Comparison of ENCODE assay signal across 16 cellular contexts in the genomic region with DNA sequence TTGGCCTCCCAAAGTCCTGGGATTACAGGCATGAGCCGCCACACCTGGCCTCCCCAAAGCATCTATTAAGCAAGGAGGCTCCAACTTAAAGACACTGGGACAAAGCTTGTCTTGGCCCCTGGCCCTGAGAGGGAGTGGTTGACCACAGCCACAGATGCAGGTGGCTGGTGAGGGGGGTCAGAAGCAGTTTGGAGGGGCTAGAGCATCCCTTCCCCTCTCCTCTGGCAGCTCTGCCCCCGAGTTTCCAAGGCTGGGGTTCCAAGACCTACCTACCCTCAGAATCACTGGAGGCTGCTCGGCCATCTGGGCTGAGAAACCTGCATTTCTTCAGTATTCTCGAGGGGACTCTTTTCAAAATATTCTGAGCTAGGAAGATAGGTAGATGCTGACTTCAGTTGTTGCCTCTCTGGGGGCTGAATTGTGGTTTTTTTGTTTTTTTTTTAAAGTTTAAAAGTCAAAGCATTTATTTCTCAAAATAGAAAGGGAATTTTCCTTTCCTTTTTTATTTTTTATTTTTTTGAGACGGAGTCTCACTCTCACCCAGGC. TPM values are rescaled to one million over a fixed set of nuclear protein-coding genes. Genes with fewer than 3 reads are reported as not detected.
DNase-seq lines count a peak whose midpoint lies in the region; ATAC-seq and TF ChIP-seq lines count a peak whose summit lies in the region.
"Had no signal": no experiment of that assay in that cellular context is flagged by ENCODE, and none has a peak within 500 bp of the region (broad histone marks: within the 10 kb centered on the region; RNA-seq: fewer than 3 reads in every experiment).

No MANE protein-coding gene starts in this region.

- H3K4me3 Mint-ChIP-seq in CD4-positive, alpha-beta memory T cell = peak overlapping the region in 2 of 8 donors; percentile 25 to 70
- no peak overlapping the region for H3K4me3 Mint-ChIP-seq in activated CD8-positive, alpha-beta T cell treated with anti-CD3 and anti-CD28 coated beads, Interleukin-2, amount 10 ng/mL, durations not matched to agents 7 days and 5 days
- peak overlapping the region in 6 of 10 donors; percentile 15 to 54 (median 42) for H3K4me3 Mint-ChIP-seq in naive thymus-derived CD8-positive, alpha-beta T cell
- H3K4me3 Mint-ChIP-seq: CD8-positive, alpha-beta memory T cell had no signal

- CTCF ChIA-PET in CD4-positive, alpha-beta memory T cell (lab: Charles Lee; ENCODE audit: partially characterized antibody) = interaction anchor here (1.3 to 1.7 kb wide), 2 partner anchors 13 to 14 kb away, joined by 3 to 6 read pairs; no protein-coding TSS in a partner anchor
- CTCF ChIA-PET in activated CD8-positive, alpha-beta T cell treated with anti-CD3 and anti-CD28 coated beads, Interleukin-2, amount 10 ng/mL, durations not matched to agents 7 days and 5 days (lab: Charles Lee) = interaction anchor here (0.9 to 3.8 kb wide), 6 partner anchors 9 to 31 kb away, joined by 3 to 13 read pairs (median 4); no protein-coding TSS in a partner anchor
- CTCF ChIA-PET in GM10248 (lab: Yijun Ruan, JAX) = interaction anchor here (1.2 to 3.0 kb wide), 4 partner anchors 9 to 30 kb away, joined by 3 to 10 read pairs (median 6); no protein-coding TSS in a partner anchor

- no peak overlapping the region for H3K9ac ChIP-seq in BLaER1
- H3K9ac ChIP-seq: KMS-11 had no signal

- no peaks in the 10 kb centered on the region for H4K20me1 ChIP-seq in BLaER1

- peak overlapping the region; percentile 71 for H3K27ac ChIP-seq in BLaER1
- H3K27ac ChIP-seq in CD4-positive, alpha-beta memory T cell (ENCODE audit: low read depth, low read length) = no peak overlapping the region
- H3K27ac ChIP-seq: KMS-11, prostate gland, transverse colon had no signal

- no peaks in the 10 kb centered on the region for H3K36me3 ChIP-seq in BLaER1
- no peaks in the 10 kb centered on the region for H3K36me3 ChIP-seq in CD4-positive, alpha-beta memory T cell (ENCODE audit: insufficient read depth, low read length)
- H3K36me3 ChIP-seq: prostate gland, transverse colon had no signal

- H3K27me3 Mint-ChIP-seq in CD4-positive, alpha-beta memory T cell = no peaks in the 10 kb centered on the region
- H3K27me3 Mint-ChIP-seq in activated CD8-positive, alpha-beta T cell treated with anti-CD3 and anti-CD28 coated beads, Interleukin-2, amount 10 ng/mL, durations not matched to agents 7 days and 5 days (ENCODE audit: low read depth) = no peaks in the 10 kb centered on the region
- H3K27me3 Mint-ChIP-seq in naive thymus-derived CD8-positive, alpha-beta T cell = no peaks in the 10 kb centered on the region

- no peak for DNase-seq in CD4-positive, alpha-beta memory T cell
- no peak for DNase-seq in activated CD8-positive, alpha-beta T cell treated with anti-CD3 and anti-CD28 coated beads, Interleukin-2, amount 10 ng/mL, durations not matched to agents 7 days and 5 days
- DNase-seq in naive thymus-derived CD8-positive, alpha-beta T cell = no peak
- DNase-seq in GM10248 (ENCODE audit: extremely low spot score) = no peak
- no peak for DNase-seq in NCI-H510A (lab: John Stamatoyannopoulos, UW)
- DNase-seq in NCI-H774 (lab: John Stamatoyannopoulos, UW) = no peak
- DNase-seq in NCI-H1105 treated with DMSO at 0.1 percent for 48 hours (lab: John Stamatoyannopoulos, UW) = no peak
- DNase-seq: amniotic stem cell; CD8-positive, alpha-beta memory T cell; islet precursor cell; NCI-H1694; NCI-H524 treated with DMSO at 0.1 percent for 48 hours; transverse colon had no signal

- H3K27me3 ChIP-seq in BLaER1 = no peaks in the 10 kb centered on the region
- H3K27me3 ChIP-seq in CD4-positive, alpha-beta memory T cell (ENCODE audit: insufficient read depth, low read length) = no peaks in the 10 kb centered on the region
- H3K27me3 ChIP-seq: transverse colon had no signal

- ATAC-seq in activated CD8-positive, alpha-beta T cell treated with anti-CD3 and anti-CD28 coated beads, Interleukin-2, amount 10 ng/mL, durations not matched to agents 7 days and 5 days = no peak
- ATAC-seq in naive thymus-derived CD8-positive, alpha-beta T cell = peak; percentile 32 to 58

- POLR2A ChIA-PET in CD4-positive, alpha-beta memory T cell (lab: Charles Lee; ENCODE audit: partially characterized antibody) = interaction anchor here (0.6 to 21.8 kb wide), 5 partner anchors 9 to 58 kb away, joined by 3 to 368 read pairs (median 4); no protein-coding TSS in a partner anchor
- POLR2A ChIA-PET in activated CD8-positive, alpha-beta T cell treated with anti-CD3 and anti-CD28 coated beads, Interleukin-2, amount 10 ng/mL, durations not matched to agents 7 days and 5 days (lab: Charles Lee) = interaction anchor here (0.6 to 7.1 kb wide), 5 partner anchors 9 to 91 kb away, joined by 3 to 45 read pairs (median 4); no protein-coding TSS in a partner anchor
- POLR2A ChIA-PET in naive thymus-derived CD8-positive, alpha-beta T cell (lab: Charles Lee) = interaction anchor here (0.6 to 15.6 kb wide), 6 partner anchors 9 to 75 kb away, joined by 3 to 292 read pairs (median 6); a partner anchor contains a TSS
- POLR2A ChIA-PET in GM10248 (lab: Yijun Ruan, JAX) = interaction anchor here (0.6 kb wide), 1 partner anchor 34 kb away, joined by 3 read pairs; no protein-coding TSS in a partner anchor

- peak overlapping the region; percentile 86 for H3K4me2 ChIP-seq in BLaER1
- H3K4me2 ChIP-seq: KMS-11 had no signal

- H3K9me3 Mint-ChIP-seq in CD4-positive, alpha-beta memory T cell = no peaks in the 10 kb centered on the region
- no peaks in the 10 kb centered on the region for H3K9me3 Mint-ChIP-seq in activated CD8-positive, alpha-beta T cell treated with anti-CD3 and anti-CD28 coated beads, Interleukin-2, amount 10 ng/mL, durations not matched to agents 7 days and 5 days (ENCODE audit: insufficient read depth)
- H3K9me3 Mint-ChIP-seq in naive thymus-derived CD8-positive, alpha-beta T cell = no peaks in the 10 kb centered on the region
- H3K9me3 Mint-ChIP-seq: CD8-positive, alpha-beta memory T cell had no signal

- peaks cover 95% of the 10 kb centered on the region for H3K4me1 ChIP-seq in BLaER1
- H3K4me1 ChIP-seq in CD4-positive, alpha-beta memory T cell (ENCODE audit: insufficient read depth, low read length) = peaks cover 56% of the 10 kb centered on the region

- no peak overlapping the region for H3K4me3 ChIP-seq in BLaER1
- no peak overlapping the region for H3K4me3 ChIP-seq in CD4-positive, alpha-beta memory T cell (ENCODE audit: low read length in 2 of 2)
- H3K4me3 ChIP-seq: prostate gland, transverse colon had no signal

- TF ChIP-seq CTCF in GM10248 (IDR thresholded peaks at IDR 0.05; ENCODE audit: control extremely low read depth, extremely low read depth, low read depth, missing control alignments) = no peak

- peaks cover 30 to 69% (median 49%) of the 10 kb centered on the region in 4 donors for H3K4me1 Mint-ChIP-seq in CD4-positive, alpha-beta memory T cell
- H3K4me1 Mint-ChIP-seq in activated CD8-positive, alpha-beta T cell treated with anti-CD3 and anti-CD28 coated beads, Interleukin-2, amount 10 ng/mL, durations not matched to agents 7 days and 5 days (ENCODE audit: low read depth) = peaks cover 77% of the 10 kb centered on the region
- peaks cover 44 to 83% (median 66%) of the 10 kb centered on the region in 4 donors for H3K4me1 Mint-ChIP-seq in naive thymus-derived CD8-positive, alpha-beta T cell

- no peaks in the 10 kb centered on the region for H3K36me3 Mint-ChIP-seq in CD4-positive, alpha-beta memory T cell
- H3K36me3 Mint-ChIP-seq in activated CD8-positive, alpha-beta T cell treated with anti-CD3 and anti-CD28 coated beads, Interleukin-2, amount 10 ng/mL, durations not matched to agents 7 days and 5 days (ENCODE audit: low read depth) = peaks cover 7% of the 10 kb centered on the region
- no peaks in the 10 kb centered on the region for H3K36me3 Mint-ChIP-seq in naive thymus-derived CD8-positive, alpha-beta T cell
- H3K36me3 Mint-ChIP-seq: CD8-positive, alpha-beta memory T cell had no signal

- H3K9me3 ChIP-seq in BLaER1 = no peaks in the 10 kb centered on the region
- H3K9me3 ChIP-seq in CD4-positive, alpha-beta memory T cell (ENCODE audit: control insufficient read depth in 1 of 2, low read length in 2 of 2) = no peaks in the 10 kb centered on the region
- H3K9me3 ChIP-seq: prostate gland, transverse colon had no signal

- H3K27ac Mint-ChIP-seq in CD4-positive, alpha-beta memory T cell = peak overlapping the region; percentile 57 to 93 (median 90)
- H3K27ac Mint-ChIP-seq in activated CD8-positive, alpha-beta T cell treated with anti-CD3 and anti-CD28 coated beads, Interleukin-2, amount 10 ng/mL, durations not matched to agents 7 days and 5 days = peak overlapping the region; percentile 75
- peak overlapping the region; percentile 52 to 89 (median 77) for H3K27ac Mint-ChIP-seq in naive thymus-derived CD8-positive, alpha-beta T cell

- intact Hi-C loops in CD4-positive, alpha-beta memory T cell (cut with micrococcal nuclease) = no loop called here

RNA-seq across cellular contexts. Expression of a gene that starts 32.6 kb away (rescaled TPM):
- 10 to 100 TPM; 23.1 to 24.5 TPM for total RNA-seq in CD4-positive, alpha-beta memory T cell
- polyA plus RNA-seq in CD4-positive, alpha-beta memory T cell = 100 to 1,000 TPM; 154 to 635 TPM
- 100 to 1,000 TPM; 382 to 384 TPM for total RNA-seq in activated CD8-positive, alpha-beta T cell treated with anti-CD3 and anti-CD28 coated beads, Interleukin-2, amount 10 ng/mL, durations not matched to agents 7 days and 5 days
- 10 to 100 TPM; 23.8 to 29.6 TPM for total RNA-seq in naive thymus-derived CD8-positive, alpha-beta T cell
- 100 to 1,000 TPM in 2 of 3 donors, 10 to 100 TPM in 1; 68.0 to 190 (median 189) TPM for polyA plus RNA-seq in naive thymus-derived CD8-positive, alpha-beta T cell

RNA-seq across cellular contexts. Expression of a gene that starts 48.4 kb away (rescaled TPM):
- 10 to 100 TPM; 26.3 to 26.7 TPM for total RNA-seq in CD4-positive, alpha-beta memory T cell
- polyA plus RNA-seq in CD4-positive, alpha-beta memory T cell = 10 to 100 TPM; 13.4 to 26.2 TPM
- 10 to 100 TPM; 26.4 to 29.7 TPM for total RNA-seq in activated CD8-positive, alpha-beta T cell treated with anti-CD3 and anti-CD28 coated beads, Interleukin-2, amount 10 ng/mL, durations not matched to agents 7 days and 5 days
- total RNA-seq in naive thymus-derived CD8-positive, alpha-beta T cell = 10 to 100 TPM; 25.5 to 27.9 TPM
- 10 to 100 TPM; 13.1 to 25.0 (median 16.6) TPM for polyA plus RNA-seq in naive thymus-derived CD8-positive, alpha-beta T cell

Comparison
In these comparisons a context has a peak if more than half of its experiments do, and no peak if none do; other contexts are left out.
1. RNA of a gene that starts 32.6 kb away (total RNA-seq): 382 to 384 TPM in activated CD8-positive, alpha-beta T cell treated with anti-CD3 and anti-CD28 coated beads, Interleukin-2, amount 10 ng/mL, durations not matched to agents 7 days and 5 days; 23.8 to 29.6 TPM in naive thymus-derived CD8-positive, alpha-beta T cell and 23.1 to 24.5 TPM in CD4-positive, alpha-beta memory T cell; every median in the first group is over 10 times any median in the second.
2. Peak in every context shown above with its lines, with median percentiles within 50 percentile points of each other: H3K27ac Mint-ChIP-seq.